In genomic region chr15:99466701-99467337, GRCh38 we compare ENCODE assay signal across 1 cellular context.
TF ChIP-seq lines count a peak whose summit lies in the region.

No MANE protein-coding gene starts in this region.

TF ChIP-seq in IMR-90, 13 proteins besides CTCF, POLR2A, EP300 and RAD21 (continued from another document):
- TF ChIP-seq NFE2L2 (IDR thresholded peaks at IDR 0.05; ENCODE audit: low read depth, low read length) (no peak), RCOR1 (IDR thresholded peaks at IDR 0.05; ENCODE audit: insufficient replicate concordance, low read length) (no peak), FOS (IDR thresholded peaks at IDR 0.05; ENCODE audit: low read depth, low read length) (no peak), BHLHE40 (IDR thresholded peaks at IDR 0.05; ENCODE audit: low read depth, low read length) (no peak), MAZ (IDR thresholded peaks at IDR 0.05; ENCODE audit: borderline replicate concordance, low read depth, low read length) (no peak)
